ENCODE assay signal across 22 cellular contexts in genomic region chr10:96267234-96267705, GRCh38. TPM values are rescaled to one million over a fixed set of nuclear protein-coding genes. Genes with fewer than 3 reads are reported as not detected.
DNase-seq lines count a peak whose midpoint lies in the region; ATAC-seq, FAIRE-seq and TF ChIP-seq lines count a peak whose summit lies in the region.
"Had no signal": no experiment of that assay in that cellular context is flagged by ENCODE, and none has a peak within 500 bp of the region (broad histone marks: within the 10 kb centered on the region; RNA-seq: fewer than 3 reads in every experiment).

No MANE protein-coding gene starts in this region.

- WGBS in small intestine, 3 donors = 10 to 52% (median 38%) methylated on average over 4 of the region's 4 CpGs

- H3K4me3 ChIP-seq in MM.1S (ENCODE audit: low read length) (no peak overlapping the region), small intestine (ENCODE audit: low read depth in 1 of 2, low read length in 2 of 2) (peak overlapping the region in 1 of 2 donors; percentile 39)
- H3K4me3 ChIP-seq: coronary artery, K562, pancreas, thoracic aorta had no signal

- TF ChIP-seq CTCF in MM.1S (IDR thresholded peaks at IDR 0.05; ENCODE audit: low read length) = no peak

- H3K4me2 ChIP-seq in MM.1S (ENCODE audit: low read depth, low read length) = peak overlapping the region; percentile 74

- no peak for DNase-seq in GM12891 (ENCODE audit: insufficient read length, low spot score)
- no peak for DNase-seq in MM.1S
- DNase-seq in epithelial cell of prostate (ENCODE audit: low read depth, low spot score) = no peak
- DNase-seq in small intestine = peak; percentile 76
- DNase-seq in LoVo (ENCODE audit: low spot score) = no peak
- DNase-seq: activated CD8-positive, alpha-beta memory T cell treated with anti-CD3 and anti-CD28 coated beads, Interleukin-2, amount 50 U/mL, for 48 hours; activated naive CD4-positive, alpha-beta T cell; erythroblast; glutamatergic neuron; NCI-H1092; pancreas; stimulated activated CD4-positive, alpha-beta T cell treated with anti-CD3 and anti-CD28 coated beads, Interleukin-4, amount 100 ng/mL, for 24 hours; stimulated activated CD8-positive, alpha-beta memory T cell treated with anti-CD3 and anti-CD28 coated beads, Interleukin-4, amount 100 ng/mL, for 48 hours; T-helper 2 cell had no signal

- no peak overlapping the region for H2AFZ ChIP-seq in MM.1S (ENCODE audit: low read length)

- FAIRE-seq in GM12891 (lab: Jason Lieb, UNC) (peak; percentile 85), small intestine (lab: Jason Lieb, UNC) (no peak)
- FAIRE-seq: astrocyte, K562, pancreas had no signal

- H4K20me1 ChIP-seq in MM.1S (ENCODE audit: insufficient read depth, low read length) = no peaks in the 10 kb centered on the region

- TF ChIP-seq POLR2A in GM12891 (IDR thresholded peaks at IDR 0.05; ENCODE audit: low read depth, low read length) = no peak

- H3K27ac ChIP-seq in MM.1S (ENCODE audit: low read length) (no peak overlapping the region), epithelial cell of prostate (peak overlapping the region; percentile 44), small intestine (ENCODE audit: low read depth in 1 of 2, low read length in 1 of 2) (peak overlapping the region; percentile 67 to 77)
- H3K27ac ChIP-seq: coronary artery, pancreas, thoracic aorta had no signal

- peaks cover 32% of the 10 kb centered on the region for H3K4me1 ChIP-seq in MM.1S (ENCODE audit: low read length)
- peaks cover 4 to 21% of the 10 kb centered on the region in 2 donors for H3K4me1 ChIP-seq in small intestine (ENCODE audit: control insufficient read depth in 2 of 2, insufficient read depth in 1 of 2, low read depth in 1 of 2, low read length in 1 of 2)

- no peak overlapping the region for H3K9ac ChIP-seq in MM.1S (ENCODE audit: low read length)

- no peaks in the 10 kb centered on the region for H3K9me3 ChIP-seq in MM.1S (replicated peaks; ENCODE audit: insufficient read depth, low read length)
- H3K9me3 ChIP-seq in small intestine (ENCODE audit: control insufficient read depth, low read depth) = no peaks in the 10 kb centered on the region
- H3K9me3 ChIP-seq: pancreas, thoracic aorta had no signal

- ATAC-seq in GM19324 (IDR thresholded peaks at IDR 0.05; ENCODE audit: low FRiP score, unreplicated experiment) (no peak), SK-N-SH treated with all-trans-retinoic acid at 6 μM for 48 hours (no peak)
- ATAC-seq: K562, pancreas, Right ventricle myocardium inferior had no signal

- H3F3A ChIP-seq in MM.1S (ENCODE audit: insufficient read depth, low read length) = peaks cover 12% of the 10 kb centered on the region

- peaks cover 88% of the 10 kb centered on the region for H3K79me2 ChIP-seq in MM.1S (ENCODE audit: low read length)

- no peaks in the 10 kb centered on the region for H3K9me2 ChIP-seq in MM.1S (replicated peaks; ENCODE audit: insufficient read depth, low read length)

- H3K27me3 ChIP-seq in MM.1S (replicated peaks; ENCODE audit: insufficient read depth, low read length) (no peaks in the 10 kb centered on the region), small intestine (ENCODE audit: control insufficient read depth in 2 of 2, insufficient read depth in 2 of 2, low read length in 2 of 2) (no peaks in the 10 kb centered on the region)
- H3K27me3 ChIP-seq: pancreas had no signal

- H3K36me3 ChIP-seq in MM.1S (replicated peaks; ENCODE audit: insufficient read depth, low read length) (no peaks in the 10 kb centered on the region), small intestine (ENCODE audit: control insufficient read depth in 2 of 2, insufficient read depth in 2 of 2, low read length in 2 of 2) (no peaks in the 10 kb centered on the region)
- H3K36me3 ChIP-seq: pancreas, thoracic aorta had no signal

TF ChIP-seq in GM12891, 5 proteins besides CTCF, POLR2A, EP300 and RAD21:
- no peak for TF ChIP-seq TAF1 (IDR thresholded peaks at IDR 0.05; ENCODE audit: low read depth, low read length)
- no peak for TF ChIP-seq PAX5 (IDR thresholded peaks at IDR 0.05; ENCODE audit: insufficient read depth, low read length, severe bottlenecking)
- no peak for TF ChIP-seq POU2F2 (IDR thresholded peaks at IDR 0.05; ENCODE audit: low read depth, low read length)
- TF ChIP-seq SPI1 (IDR thresholded peaks at IDR 0.05; ENCODE audit: low read depth, low read length) = no peak

TF ChIP-seq in SK-N-SH treated with all-trans-retinoic acid at 6 μM for 48 hours, 23 proteins besides CTCF, POLR2A, EP300 and RAD21:
- TF ChIP-seq PATZ1 (CRISPR knock-in tag; IDR thresholded peaks at IDR 0.05; ENCODE audit: borderline replicate concordance) = no peak
- TF ChIP-seq, protein P1, sequence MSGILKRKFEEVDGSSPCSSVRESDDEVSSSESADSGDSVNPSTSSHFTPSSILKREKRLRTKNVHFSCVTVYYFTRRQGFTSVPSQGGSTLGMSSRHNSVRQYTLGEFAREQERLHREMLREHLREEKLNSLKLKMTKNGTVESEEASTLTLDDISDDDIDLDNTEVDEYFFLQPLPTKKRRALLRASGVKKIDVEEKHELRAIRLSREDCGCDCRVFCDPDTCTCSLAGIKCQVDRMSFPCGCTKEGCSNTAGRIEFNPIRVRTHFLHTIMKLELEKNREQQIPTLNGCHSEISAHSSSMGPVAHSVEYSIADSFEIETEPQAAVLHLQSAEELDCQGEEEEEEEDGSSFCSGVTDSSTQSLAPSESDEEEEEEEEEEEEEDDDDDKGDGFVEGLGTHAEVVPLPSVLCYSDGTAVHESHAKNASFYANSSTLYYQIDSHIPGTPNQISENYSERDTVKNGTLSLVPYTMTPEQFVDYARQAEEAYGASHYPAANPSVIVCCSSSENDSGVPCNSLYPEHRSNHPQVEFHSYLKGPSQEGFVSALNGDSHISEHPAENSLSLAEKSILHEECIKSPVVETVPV (CRISPR knock-in tag; IDR thresholded peaks at IDR 0.05) = no peak
- no peak for TF ChIP-seq RARB (CRISPR knock-in tag; IDR thresholded peaks at IDR 0.05)
- no peak for TF ChIP-seq ZNF70 (CRISPR knock-in tag; IDR thresholded peaks at IDR 0.05)
- no peak for TF ChIP-seq PPARA (CRISPR knock-in tag; IDR thresholded peaks at IDR 0.05; ENCODE audit: borderline replicate concordance)
- no peak for TF ChIP-seq CREB5 (CRISPR knock-in tag; IDR thresholded peaks at IDR 0.05; ENCODE audit: low read depth)
- no peak for TF ChIP-seq ZNF565 (CRISPR knock-in tag; conservative IDR thresholded peaks at IDR 0.05; ENCODE audit: low read depth)
- no peak for TF ChIP-seq CSDC2 (CRISPR knock-in tag; IDR thresholded peaks at IDR 0.05)

RNA-seq across cellular contexts. Expression of gene BLNK, which starts 4.1 kb away (rescaled TPM):
- 92.6 TPM for polyA plus RNA-seq in GM12891 (2012; ENCODE audit: low read depth, missing spikeins)
- 10 to 100 TPM; 26.7 to 69.3 (median 27.7) TPM for polyA plus RNA-seq in small intestine
- polyA plus RNA-seq: BJ, K562 had no signal

RNA-seq across cellular contexts. Expression of gene DNTT, which starts 37.0 kb away (rescaled TPM):
- not detected for polyA plus RNA-seq in GM12891 (2012; ENCODE audit: low read depth, missing spikeins)
- not detected for polyA plus RNA-seq in small intestine
- polyA plus RNA-seq: BJ, K562 had no signal
